ENCODE assay signal across 2 cellular contexts in the genomic region with DNA sequence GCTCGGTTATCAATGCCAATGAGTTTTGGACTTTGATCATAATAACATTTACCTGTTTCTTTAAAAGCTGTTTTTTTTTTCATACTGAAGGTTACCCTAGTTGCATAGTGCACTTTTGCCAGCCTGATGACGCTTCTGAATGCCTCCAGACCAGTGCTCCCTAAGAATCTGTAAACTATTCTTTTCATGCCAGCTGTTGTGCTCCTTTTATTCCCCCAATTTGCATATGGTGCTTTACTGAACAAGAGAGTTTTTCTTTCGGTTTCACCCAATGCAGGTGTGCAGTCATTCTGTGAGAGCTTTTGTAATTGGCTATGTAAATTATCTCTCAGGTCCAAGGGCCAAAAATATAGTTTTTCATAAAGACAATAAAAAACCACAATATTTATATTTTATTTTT.
TF ChIP-seq lines count a peak whose summit lies in the region.

No MANE protein-coding gene starts in this region.

TF ChIP-seq in liver, 16 proteins besides CTCF, POLR2A, EP300 and RAD21:
- TF ChIP-seq JUND (IDR thresholded peaks at IDR 0.05) = peak in 1 of 2 donors; percentile 33
- peak; percentile 48 for TF ChIP-seq YY1 (IDR thresholded peaks at IDR 0.05)
- TF ChIP-seq, protein P1, sequence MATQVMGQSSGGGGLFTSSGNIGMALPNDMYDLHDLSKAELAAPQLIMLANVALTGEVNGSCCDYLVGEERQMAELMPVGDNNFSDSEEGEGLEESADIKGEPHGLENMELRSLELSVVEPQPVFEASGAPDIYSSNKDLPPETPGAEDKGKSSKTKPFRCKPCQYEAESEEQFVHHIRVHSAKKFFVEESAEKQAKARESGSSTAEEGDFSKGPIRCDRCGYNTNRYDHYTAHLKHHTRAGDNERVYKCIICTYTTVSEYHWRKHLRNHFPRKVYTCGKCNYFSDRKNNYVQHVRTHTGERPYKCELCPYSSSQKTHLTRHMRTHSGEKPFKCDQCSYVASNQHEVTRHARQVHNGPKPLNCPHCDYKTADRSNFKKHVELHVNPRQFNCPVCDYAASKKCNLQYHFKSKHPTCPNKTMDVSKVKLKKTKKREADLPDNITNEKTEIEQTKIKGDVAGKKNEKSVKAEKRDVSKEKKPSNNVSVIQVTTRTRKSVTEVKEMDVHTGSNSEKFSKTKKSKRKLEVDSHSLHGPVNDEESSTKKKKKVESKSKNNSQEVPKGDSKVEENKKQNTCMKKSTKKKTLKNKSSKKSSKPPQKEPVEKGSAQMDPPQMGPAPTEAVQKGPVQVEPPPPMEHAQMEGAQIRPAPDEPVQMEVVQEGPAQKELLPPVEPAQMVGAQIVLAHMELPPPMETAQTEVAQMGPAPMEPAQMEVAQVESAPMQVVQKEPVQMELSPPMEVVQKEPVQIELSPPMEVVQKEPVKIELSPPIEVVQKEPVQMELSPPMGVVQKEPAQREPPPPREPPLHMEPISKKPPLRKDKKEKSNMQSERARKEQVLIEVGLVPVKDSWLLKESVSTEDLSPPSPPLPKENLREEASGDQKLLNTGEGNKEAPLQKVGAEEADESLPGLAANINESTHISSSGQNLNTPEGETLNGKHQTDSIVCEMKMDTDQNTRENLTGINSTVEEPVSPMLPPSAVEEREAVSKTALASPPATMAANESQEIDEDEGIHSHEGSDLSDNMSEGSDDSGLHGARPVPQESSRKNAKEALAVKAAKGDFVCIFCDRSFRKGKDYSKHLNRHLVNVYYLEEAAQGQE (IDR thresholded peaks at IDR 0.05) = peak; percentile 14
- peak; percentile 8 for TF ChIP-seq HNF4G (IDR thresholded peaks at IDR 0.05)
- TF ChIP-seq GABPA (IDR thresholded peaks at IDR 0.05 in 1 of 2, conservative IDR thresholded peaks at IDR 0.05 in 1 of 2) = no peak
- TF ChIP-seq SP1 (IDR thresholded peaks at IDR 0.05) = peak; percentile 23
- TF ChIP-seq, protein P2, sequence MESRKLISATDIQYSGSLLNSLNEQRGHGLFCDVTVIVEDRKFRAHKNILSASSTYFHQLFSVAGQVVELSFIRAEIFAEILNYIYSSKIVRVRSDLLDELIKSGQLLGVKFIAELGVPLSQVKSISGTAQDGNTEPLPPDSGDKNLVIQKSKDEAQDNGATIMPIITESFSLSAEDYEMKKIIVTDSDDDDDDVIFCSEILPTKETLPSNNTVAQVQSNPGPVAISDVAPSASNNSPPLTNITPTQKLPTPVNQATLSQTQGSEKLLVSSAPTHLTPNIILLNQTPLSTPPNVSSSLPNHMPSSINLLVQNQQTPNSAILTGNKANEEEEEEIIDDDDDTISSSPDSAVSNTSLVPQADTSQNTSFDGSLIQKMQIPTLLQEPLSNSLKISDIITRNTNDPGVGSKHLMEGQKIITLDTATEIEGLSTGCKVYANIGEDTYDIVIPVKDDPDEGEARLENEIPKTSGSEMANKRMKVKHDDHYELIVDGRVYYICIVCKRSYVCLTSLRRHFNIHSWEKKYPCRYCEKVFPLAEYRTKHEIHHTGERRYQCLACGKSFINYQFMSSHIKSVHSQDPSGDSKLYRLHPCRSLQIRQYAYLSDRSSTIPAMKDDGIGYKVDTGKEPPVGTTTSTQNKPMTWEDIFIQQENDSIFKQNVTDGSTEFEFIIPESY (IDR thresholded peaks at IDR 0.05) = peak; percentile 26
- no peak for TF ChIP-seq FOXA1 (IDR thresholded peaks at IDR 0.05)
- TF ChIP-seq RXRA (IDR thresholded peaks at IDR 0.05) = peak in 1 of 2 donors; percentile 40
- no peak for TF ChIP-seq FOXA2 (IDR thresholded peaks at IDR 0.05)
- TF ChIP-seq NR2F2 (IDR thresholded peaks at IDR 0.05) = no peak
- TF ChIP-seq TAF1 (conservative IDR thresholded peaks at IDR 0.05) = no peak
- TF ChIP-seq, protein P3, sequence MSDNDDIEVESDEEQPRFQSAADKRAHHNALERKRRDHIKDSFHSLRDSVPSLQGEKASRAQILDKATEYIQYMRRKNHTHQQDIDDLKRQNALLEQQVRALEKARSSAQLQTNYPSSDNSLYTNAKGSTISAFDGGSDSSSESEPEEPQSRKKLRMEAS (IDR thresholded peaks at IDR 0.05) = no peak
- TF ChIP-seq, protein P4, sequence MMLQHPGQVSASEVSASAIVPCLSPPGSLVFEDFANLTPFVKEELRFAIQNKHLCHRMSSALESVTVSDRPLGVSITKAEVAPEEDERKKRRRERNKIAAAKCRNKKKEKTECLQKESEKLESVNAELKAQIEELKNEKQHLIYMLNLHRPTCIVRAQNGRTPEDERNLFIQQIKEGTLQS (IDR thresholded peaks at IDR 0.05) = no peak
- TF ChIP-seq HNF4A (conservative IDR thresholded peaks at IDR 0.05) = peak; percentile 72 to 74
- TF ChIP-seq EGR1 (IDR thresholded peaks at IDR 0.05; ENCODE audit: low read depth in 2 of 2) = no peak

TF ChIP-seq in HepG2, 621 proteins besides CTCF, POLR2A, EP300 and RAD21 (continued from another document):
- TF ChIP-seq, protein P5, sequence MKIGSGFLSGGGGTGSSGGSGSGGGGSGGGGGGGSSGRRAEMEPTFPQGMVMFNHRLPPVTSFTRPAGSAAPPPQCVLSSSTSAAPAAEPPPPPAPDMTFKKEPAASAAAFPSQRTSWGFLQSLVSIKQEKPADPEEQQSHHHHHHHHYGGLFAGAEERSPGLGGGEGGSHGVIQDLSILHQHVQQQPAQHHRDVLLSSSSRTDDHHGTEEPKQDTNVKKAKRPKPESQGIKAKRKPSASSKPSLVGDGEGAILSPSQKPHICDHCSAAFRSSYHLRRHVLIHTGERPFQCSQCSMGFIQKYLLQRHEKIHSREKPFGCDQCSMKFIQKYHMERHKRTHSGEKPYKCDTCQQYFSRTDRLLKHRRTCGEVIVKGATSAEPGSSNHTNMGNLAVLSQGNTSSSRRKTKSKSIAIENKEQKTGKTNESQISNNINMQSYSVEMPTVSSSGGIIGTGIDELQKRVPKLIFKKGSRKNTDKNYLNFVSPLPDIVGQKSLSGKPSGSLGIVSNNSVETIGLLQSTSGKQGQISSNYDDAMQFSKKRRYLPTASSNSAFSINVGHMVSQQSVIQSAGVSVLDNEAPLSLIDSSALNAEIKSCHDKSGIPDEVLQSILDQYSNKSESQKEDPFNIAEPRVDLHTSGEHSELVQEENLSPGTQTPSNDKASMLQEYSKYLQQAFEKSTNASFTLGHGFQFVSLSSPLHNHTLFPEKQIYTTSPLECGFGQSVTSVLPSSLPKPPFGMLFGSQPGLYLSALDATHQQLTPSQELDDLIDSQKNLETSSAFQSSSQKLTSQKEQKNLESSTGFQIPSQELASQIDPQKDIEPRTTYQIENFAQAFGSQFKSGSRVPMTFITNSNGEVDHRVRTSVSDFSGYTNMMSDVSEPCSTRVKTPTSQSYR (CRISPR knock-in tag; IDR thresholded peaks at IDR 0.05; ENCODE audit: borderline replicate concordance) = no peak
- TF ChIP-seq TMF1 (CRISPR knock-in tag; IDR thresholded peaks at IDR 0.05; ENCODE audit: low read depth) = no peak
- TF ChIP-seq, protein P6, sequence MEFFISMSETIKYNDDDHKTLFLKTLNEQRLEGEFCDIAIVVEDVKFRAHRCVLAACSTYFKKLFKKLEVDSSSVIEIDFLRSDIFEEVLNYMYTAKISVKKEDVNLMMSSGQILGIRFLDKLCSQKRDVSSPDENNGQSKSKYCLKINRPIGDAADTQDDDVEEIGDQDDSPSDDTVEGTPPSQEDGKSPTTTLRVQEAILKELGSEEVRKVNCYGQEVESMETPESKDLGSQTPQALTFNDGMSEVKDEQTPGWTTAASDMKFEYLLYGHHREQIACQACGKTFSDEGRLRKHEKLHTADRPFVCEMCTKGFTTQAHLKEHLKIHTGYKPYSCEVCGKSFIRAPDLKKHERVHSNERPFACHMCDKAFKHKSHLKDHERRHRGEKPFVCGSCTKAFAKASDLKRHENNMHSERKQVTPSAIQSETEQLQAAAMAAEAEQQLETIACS (CRISPR knock-in tag; IDR thresholded peaks at IDR 0.05) = no peak
- TF ChIP-seq ZNF768 (CRISPR knock-in tag; IDR thresholded peaks at IDR 0.05) = no peak
- TF ChIP-seq ASH2L (IDR thresholded peaks at IDR 0.05; ENCODE audit: insufficient read length, low read depth, low read length) = no peak
- TF ChIP-seq, protein P7, sequence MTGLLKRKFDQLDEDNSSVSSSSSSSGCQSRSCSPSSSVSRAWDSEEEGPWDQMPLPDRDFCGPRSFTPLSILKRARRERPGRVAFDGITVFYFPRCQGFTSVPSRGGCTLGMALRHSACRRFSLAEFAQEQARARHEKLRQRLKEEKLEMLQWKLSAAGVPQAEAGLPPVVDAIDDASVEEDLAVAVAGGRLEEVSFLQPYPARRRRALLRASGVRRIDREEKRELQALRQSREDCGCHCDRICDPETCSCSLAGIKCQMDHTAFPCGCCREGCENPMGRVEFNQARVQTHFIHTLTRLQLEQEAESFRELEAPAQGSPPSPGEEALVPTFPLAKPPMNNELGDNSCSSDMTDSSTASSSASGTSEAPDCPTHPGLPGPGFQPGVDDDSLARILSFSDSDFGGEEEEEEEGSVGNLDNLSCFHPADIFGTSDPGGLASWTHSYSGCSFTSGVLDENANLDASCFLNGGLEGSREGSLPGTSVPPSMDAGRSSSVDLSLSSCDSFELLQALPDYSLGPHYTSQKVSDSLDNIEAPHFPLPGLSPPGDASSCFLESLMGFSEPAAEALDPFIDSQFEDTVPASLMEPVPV (CRISPR knock-in tag; IDR thresholded peaks at IDR 0.05) = no peak
- TF ChIP-seq, protein P8, sequence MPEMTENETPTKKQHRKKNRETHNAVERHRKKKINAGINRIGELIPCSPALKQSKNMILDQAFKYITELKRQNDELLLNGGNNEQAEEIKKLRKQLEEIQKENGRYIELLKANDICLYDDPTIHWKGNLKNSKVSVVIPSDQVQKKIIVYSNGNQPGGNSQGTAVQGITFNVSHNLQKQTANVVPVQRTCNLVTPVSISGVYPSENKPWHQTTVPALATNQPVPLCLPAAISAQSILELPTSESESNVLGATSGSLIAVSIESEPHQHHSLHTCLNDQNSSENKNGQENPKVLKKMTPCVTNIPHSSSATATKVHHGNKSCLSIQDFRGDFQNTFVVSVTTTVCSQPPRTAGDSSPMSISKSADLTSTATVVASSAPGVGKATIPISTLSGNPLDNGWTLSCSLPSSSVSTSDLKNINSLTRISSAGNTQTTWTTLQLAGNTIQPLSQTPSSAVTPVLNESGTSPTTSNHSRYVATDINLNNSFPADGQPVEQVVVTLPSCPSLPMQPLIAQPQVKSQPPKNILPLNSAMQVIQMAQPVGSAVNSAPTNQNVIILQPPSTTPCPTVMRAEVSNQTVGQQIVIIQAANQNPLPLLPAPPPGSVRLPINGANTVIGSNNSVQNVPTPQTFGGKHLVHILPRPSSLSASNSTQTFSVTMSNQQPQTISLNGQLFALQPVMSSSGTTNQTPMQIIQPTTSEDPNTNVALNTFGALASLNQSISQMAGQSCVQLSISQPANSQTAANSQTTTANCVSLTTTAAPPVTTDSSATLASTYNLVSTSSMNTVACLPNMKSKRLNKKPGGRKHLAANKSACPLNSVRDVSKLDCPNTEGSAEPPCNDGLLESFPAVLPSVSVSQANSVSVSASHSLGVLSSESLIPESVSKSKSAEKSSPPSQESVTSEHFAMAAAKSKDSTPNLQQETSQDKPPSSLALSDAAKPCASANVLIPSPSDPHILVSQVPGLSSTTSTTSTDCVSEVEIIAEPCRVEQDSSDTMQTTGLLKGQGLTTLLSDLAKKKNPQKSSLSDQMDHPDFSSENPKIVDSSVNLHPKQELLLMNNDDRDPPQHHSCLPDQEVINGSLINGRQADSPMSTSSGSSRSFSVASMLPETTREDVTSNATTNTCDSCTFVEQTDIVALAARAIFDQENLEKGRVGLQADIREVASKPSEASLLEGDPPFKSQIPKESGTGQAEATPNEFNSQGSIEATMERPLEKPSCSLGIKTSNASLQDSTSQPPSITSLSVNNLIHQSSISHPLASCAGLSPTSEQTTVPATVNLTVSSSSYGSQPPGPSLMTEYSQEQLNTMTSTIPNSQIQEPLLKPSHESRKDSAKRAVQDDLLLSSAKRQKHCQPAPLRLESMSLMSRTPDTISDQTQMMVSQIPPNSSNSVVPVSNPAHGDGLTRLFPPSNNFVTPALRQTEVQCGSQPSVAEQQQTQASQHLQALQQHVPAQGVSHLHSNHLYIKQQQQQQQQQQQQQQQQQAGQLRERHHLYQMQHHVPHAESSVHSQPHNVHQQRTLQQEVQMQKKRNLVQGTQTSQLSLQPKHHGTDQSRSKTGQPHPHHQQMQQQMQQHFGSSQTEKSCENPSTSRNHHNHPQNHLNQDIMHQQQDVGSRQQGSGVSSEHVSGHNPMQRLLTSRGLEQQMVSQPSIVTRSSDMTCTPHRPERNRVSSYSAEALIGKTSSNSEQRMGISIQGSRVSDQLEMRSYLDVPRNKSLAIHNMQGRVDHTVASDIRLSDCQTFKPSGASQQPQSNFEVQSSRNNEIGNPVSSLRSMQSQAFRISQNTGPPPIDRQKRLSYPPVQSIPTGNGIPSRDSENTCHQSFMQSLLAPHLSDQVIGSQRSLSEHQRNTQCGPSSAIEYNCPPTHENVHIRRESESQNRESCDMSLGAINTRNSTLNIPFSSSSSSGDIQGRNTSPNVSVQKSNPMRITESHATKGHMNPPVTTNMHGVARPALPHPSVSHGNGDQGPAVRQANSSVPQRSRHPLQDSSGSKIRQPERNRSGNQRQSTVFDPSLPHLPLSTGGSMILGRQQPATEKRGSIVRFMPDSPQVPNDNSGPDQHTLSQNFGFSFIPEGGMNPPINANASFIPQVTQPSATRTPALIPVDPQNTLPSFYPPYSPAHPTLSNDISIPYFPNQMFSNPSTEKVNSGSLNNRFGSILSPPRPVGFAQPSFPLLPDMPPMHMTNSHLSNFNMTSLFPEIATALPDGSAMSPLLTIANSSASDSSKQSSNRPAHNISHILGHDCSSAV (CRISPR knock-in tag; IDR thresholded peaks at IDR 0.05; ENCODE audit: borderline replicate concordance) = no peak
- TF ChIP-seq, protein P9, sequence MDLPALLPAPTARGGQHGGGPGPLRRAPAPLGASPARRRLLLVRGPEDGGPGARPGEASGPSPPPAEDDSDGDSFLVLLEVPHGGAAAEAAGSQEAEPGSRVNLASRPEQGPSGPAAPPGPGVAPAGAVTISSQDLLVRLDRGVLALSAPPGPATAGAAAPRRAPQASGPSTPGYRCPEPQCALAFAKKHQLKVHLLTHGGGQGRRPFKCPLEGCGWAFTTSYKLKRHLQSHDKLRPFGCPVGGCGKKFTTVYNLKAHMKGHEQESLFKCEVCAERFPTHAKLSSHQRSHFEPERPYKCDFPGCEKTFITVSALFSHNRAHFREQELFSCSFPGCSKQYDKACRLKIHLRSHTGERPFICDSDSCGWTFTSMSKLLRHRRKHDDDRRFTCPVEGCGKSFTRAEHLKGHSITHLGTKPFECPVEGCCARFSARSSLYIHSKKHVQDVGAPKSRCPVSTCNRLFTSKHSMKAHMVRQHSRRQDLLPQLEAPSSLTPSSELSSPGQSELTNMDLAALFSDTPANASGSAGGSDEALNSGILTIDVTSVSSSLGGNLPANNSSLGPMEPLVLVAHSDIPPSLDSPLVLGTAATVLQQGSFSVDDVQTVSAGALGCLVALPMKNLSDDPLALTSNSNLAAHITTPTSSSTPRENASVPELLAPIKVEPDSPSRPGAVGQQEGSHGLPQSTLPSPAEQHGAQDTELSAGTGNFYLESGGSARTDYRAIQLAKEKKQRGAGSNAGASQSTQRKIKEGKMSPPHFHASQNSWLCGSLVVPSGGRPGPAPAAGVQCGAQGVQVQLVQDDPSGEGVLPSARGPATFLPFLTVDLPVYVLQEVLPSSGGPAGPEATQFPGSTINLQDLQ (CRISPR knock-in tag; IDR thresholded peaks at IDR 0.05) = no peak
- TF ChIP-seq ONECUT2 (CRISPR knock-in tag; IDR thresholded peaks at IDR 0.05) = no peak
- TF ChIP-seq, protein P10, sequence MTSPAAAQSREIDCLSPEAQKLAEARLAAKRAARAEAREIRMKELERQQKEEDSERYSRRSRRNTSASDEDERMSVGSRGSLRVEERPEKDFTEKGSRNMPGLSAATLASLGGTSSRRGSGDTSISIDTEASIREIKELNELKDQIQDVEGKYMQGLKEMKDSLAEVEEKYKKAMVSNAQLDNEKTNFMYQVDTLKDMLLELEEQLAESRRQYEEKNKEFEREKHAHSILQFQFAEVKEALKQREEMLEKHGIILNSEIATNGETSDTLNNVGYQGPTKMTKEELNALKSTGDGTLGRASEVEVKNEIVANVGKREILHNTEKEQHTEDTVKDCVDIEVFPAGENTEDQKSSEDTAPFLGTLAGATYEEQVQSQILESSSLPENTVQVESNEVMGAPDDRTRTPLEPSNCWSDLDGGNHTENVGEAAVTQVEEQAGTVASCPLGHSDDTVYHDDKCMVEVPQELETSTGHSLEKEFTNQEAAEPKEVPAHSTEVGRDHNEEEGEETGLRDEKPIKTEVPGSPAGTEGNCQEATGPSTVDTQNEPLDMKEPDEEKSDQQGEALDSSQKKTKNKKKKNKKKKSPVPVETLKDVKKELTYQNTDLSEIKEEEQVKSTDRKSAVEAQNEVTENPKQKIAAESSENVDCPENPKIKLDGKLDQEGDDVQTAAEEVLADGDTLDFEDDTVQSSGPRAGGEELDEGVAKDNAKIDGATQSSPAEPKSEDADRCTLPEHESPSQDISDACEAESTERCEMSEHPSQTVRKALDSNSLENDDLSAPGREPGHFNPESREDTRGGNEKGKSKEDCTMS (CRISPR knock-in tag; conservative IDR thresholded peaks at IDR 0.05) = no peak
TF ChIP-seq in HepG2: peak in this region for 0.
